ENCODE assay signal across 16 cellular contexts in the genomic region with DNA sequence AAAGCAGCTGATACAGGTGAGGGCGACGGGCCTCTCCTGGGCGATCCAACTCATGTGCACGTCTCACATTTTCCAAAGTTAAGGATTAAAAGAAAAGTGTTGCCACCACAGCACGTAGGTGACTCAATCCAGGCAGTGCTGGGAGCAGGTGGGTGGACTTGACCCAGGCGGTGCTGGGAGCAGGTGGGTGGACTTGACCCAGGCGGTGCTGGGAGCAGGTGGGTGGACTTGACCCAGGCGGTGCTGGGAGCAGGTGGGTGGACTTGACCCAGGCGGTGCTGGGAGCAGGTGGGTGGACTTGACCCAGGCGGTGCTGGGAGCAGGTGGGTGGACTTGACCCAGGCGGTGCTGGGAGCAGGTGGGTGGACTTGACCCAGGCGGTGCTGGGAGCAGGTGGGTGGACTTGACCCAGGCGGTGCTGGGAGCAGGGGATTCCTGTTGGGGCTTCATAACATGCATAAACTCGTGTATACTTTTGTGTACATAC. TPM values are rescaled to one million over a fixed set of nuclear protein-coding genes. Genes with fewer than 3 reads are reported as not detected.
DNase-seq lines count a peak whose midpoint lies in the region; TF ChIP-seq lines count a peak whose summit lies in the region.
"Not testable (repeated sequence)": the region's sequence is repeated elsewhere in the genome, so short reads cannot be mapped to it uniquely, and the experiment has no call there.
"Had no signal": no experiment of that assay in that cellular context is flagged by ENCODE, and none has a peak within 500 bp of the region (broad histone marks: within the 10 kb centered on the region; RNA-seq: fewer than 3 reads in every experiment).

No MANE protein-coding gene starts in this region.

- peaks cover 60% of the 10 kb centered on the region for H3K36me3 Mint-ChIP-seq in activated T-cell treated with anti-CD3 and anti-CD28 coated beads, Interleukin-2, amount 50 U/mL, for 24 hours (ENCODE audit: low read depth)
- not testable (repeated sequence) for H3K36me3 Mint-ChIP-seq in glutamatergic neuron (ENCODE audit: unreplicated experiment)

- not testable (repeated sequence) for H3K4me3 ChIP-seq in KMS-11 (IDR thresholded peaks at IDR 0.05; ENCODE audit: insufficient read depth, low read depth, low read length); liver (ENCODE audit: low read depth in 1 of 3, low read length in 3 of 3)

- H4K20me1 ChIP-seq in KMS-11 (ENCODE audit: insufficient read depth) = not testable (repeated sequence)

- not testable (repeated sequence) for DNase-seq in activated T-cell treated with anti-CD3 and anti-CD28 coated beads, Interleukin-2, amount 50 U/mL, for 24 hours; glutamatergic neuron
- DNase-seq in kidney tubule cell (ENCODE audit: low spot score) (peak; percentile 47), renal cortical epithelial cell (ENCODE audit: low read depth) (peak; percentile 60)

- H2AFZ ChIP-seq in KMS-11 (ENCODE audit: low read depth) = not testable (repeated sequence)

- H3K27me3 Mint-ChIP-seq in activated T-cell treated with anti-CD3 and anti-CD28 coated beads, Interleukin-2, amount 50 U/mL, for 24 hours; glutamatergic neuron (ENCODE audit: unreplicated experiment): not testable (repeated sequence)

- H3K27ac ChIP-seq in KMS-11 (peak overlapping the region; percentile 83; the same call in 1 of the 2 replicates), liver (ENCODE audit: low read depth in 1 of 2, low read length in 2 of 2) (peak overlapping the region; percentile 64 to 77)

- peaks cover 49% of the 10 kb centered on the region for H3K4me1 ChIP-seq in KMS-11 (ENCODE audit: low read depth, poor library complexity, severe bottlenecking)
- not testable (repeated sequence) for H3K4me1 ChIP-seq in liver (ENCODE audit: control insufficient read depth in 4 of 4, insufficient read depth in 4 of 4, low read length in 3 of 4)

- TF ChIP-seq RAD21 in liver (IDR thresholded peaks at IDR 0.05) = peak; percentile 23 to 30

- not testable (repeated sequence) for H3K4me3 Mint-ChIP-seq in activated T-cell treated with anti-CD3 and anti-CD28 coated beads, Interleukin-2, amount 50 U/mL, for 24 hours; glutamatergic neuron (ENCODE audit: unreplicated experiment)

- H3K79me2 ChIP-seq in KMS-11 (ENCODE audit: insufficient read depth, low read depth) = not testable (repeated sequence)

- H3K36me3 ChIP-seq in KMS-11 (ENCODE audit: insufficient read depth); liver (ENCODE audit: control insufficient read depth in 4 of 4, insufficient read depth in 3 of 4, low read depth in 1 of 4, low read length in 3 of 4): not testable (repeated sequence)

- not testable (repeated sequence) for H3K9me3 ChIP-seq in liver (ENCODE audit: control insufficient read depth in 4 of 4, low read length in 3 of 4)

- H3K4me2 ChIP-seq in KMS-11 = not testable (repeated sequence)

- TF ChIP-seq CTCF in KMS-11 (conservative IDR thresholded peaks at IDR 0.05; ENCODE audit: low read depth, low read length); glutamatergic neuron (IDR thresholded peaks at IDR 0.05; ENCODE audit: partially characterized antibody, unreplicated experiment); liver (IDR thresholded peaks at IDR 0.05; ENCODE audit: low read depth, low read length, missing input control): not testable (repeated sequence)

- H3K9me3 Mint-ChIP-seq in activated T-cell treated with anti-CD3 and anti-CD28 coated beads, Interleukin-2, amount 50 U/mL, for 24 hours; glutamatergic neuron (ENCODE audit: unreplicated experiment): not testable (repeated sequence)

- peak overlapping the region; percentile 64 for H3K27ac Mint-ChIP-seq in activated T-cell treated with anti-CD3 and anti-CD28 coated beads, Interleukin-2, amount 50 U/mL, for 24 hours
- peak overlapping the region; percentile 6 for H3K27ac Mint-ChIP-seq in glutamatergic neuron (ENCODE audit: unreplicated experiment)

- not testable (repeated sequence) for H3K27me3 ChIP-seq in KMS-11 (ENCODE audit: insufficient read depth, low read depth); liver (ENCODE audit: control insufficient read depth in 4 of 4, insufficient read depth in 4 of 4, low read length in 3 of 4)

- H3K4me1 Mint-ChIP-seq in activated T-cell treated with anti-CD3 and anti-CD28 coated beads, Interleukin-2, amount 50 U/mL, for 24 hours (ENCODE audit: low read depth); glutamatergic neuron (ENCODE audit: low read depth, unreplicated experiment): not testable (repeated sequence)

- 43% methylated on average over 10 of the region's 14 CpGs for WGBS in liver

- not testable (repeated sequence) for H3K9ac ChIP-seq in KMS-11; liver (ENCODE audit: low read depth in 1 of 2, low read length in 2 of 2)

TF ChIP-seq in liver, 16 proteins besides CTCF, POLR2A, EP300 and RAD21 (continues in another document):
- TF ChIP-seq, protein P1, sequence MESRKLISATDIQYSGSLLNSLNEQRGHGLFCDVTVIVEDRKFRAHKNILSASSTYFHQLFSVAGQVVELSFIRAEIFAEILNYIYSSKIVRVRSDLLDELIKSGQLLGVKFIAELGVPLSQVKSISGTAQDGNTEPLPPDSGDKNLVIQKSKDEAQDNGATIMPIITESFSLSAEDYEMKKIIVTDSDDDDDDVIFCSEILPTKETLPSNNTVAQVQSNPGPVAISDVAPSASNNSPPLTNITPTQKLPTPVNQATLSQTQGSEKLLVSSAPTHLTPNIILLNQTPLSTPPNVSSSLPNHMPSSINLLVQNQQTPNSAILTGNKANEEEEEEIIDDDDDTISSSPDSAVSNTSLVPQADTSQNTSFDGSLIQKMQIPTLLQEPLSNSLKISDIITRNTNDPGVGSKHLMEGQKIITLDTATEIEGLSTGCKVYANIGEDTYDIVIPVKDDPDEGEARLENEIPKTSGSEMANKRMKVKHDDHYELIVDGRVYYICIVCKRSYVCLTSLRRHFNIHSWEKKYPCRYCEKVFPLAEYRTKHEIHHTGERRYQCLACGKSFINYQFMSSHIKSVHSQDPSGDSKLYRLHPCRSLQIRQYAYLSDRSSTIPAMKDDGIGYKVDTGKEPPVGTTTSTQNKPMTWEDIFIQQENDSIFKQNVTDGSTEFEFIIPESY (IDR thresholded peaks at IDR 0.05) = peak; percentile 79
- peak; percentile 95 to 96 for TF ChIP-seq EGR1 (IDR thresholded peaks at IDR 0.05; ENCODE audit: low read depth in 2 of 2)
- peak; percentile 42 for TF ChIP-seq FOXA1 (IDR thresholded peaks at IDR 0.05)
- TF ChIP-seq RXRA (IDR thresholded peaks at IDR 0.05) = peak; percentile 80 to 95
- TF ChIP-seq, protein P2, sequence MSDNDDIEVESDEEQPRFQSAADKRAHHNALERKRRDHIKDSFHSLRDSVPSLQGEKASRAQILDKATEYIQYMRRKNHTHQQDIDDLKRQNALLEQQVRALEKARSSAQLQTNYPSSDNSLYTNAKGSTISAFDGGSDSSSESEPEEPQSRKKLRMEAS (IDR thresholded peaks at IDR 0.05) = peak; percentile 92
- TF ChIP-seq SP1 (IDR thresholded peaks at IDR 0.05) = peak; percentile 79
- peak; percentile 88 to 94 for TF ChIP-seq HNF4A (conservative IDR thresholded peaks at IDR 0.05)
- TF ChIP-seq YY1 (IDR thresholded peaks at IDR 0.05) = peak; percentile 39
- peak; percentile 56 for TF ChIP-seq NR2F2 (IDR thresholded peaks at IDR 0.05)
- peak in 1 of 2 donors; percentile 87 for TF ChIP-seq JUND (IDR thresholded peaks at IDR 0.05)
- peak in 1 of 2 donors; percentile 18 for TF ChIP-seq GABPA (IDR thresholded peaks at IDR 0.05 in 1 of 2, conservative IDR thresholded peaks at IDR 0.05 in 1 of 2)
- TF ChIP-seq, protein P3, sequence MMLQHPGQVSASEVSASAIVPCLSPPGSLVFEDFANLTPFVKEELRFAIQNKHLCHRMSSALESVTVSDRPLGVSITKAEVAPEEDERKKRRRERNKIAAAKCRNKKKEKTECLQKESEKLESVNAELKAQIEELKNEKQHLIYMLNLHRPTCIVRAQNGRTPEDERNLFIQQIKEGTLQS (IDR thresholded peaks at IDR 0.05) = peak; percentile 80

RNA-seq across cellular contexts. Expression of a gene that starts 10.6 kb away (rescaled TPM):
- 2.9 TPM for total RNA-seq in glutamatergic neuron (ENCODE audit: unreplicated experiment)
- total RNA-seq in liver = not detected
- polyA plus RNA-seq in liver = not detected
- 0.10 TPM in 1 of 2 replicates, not detected in the other for total RNA-seq in renal cortical epithelial cell
- total RNA-seq: A172, Daoy, G401, H4 had no signal
- polyA plus RNA-seq: BJ; CD4-positive, alpha-beta memory T cell had no signal

RNA-seq across cellular contexts. Expression of a gene that starts 20.7 kb away (rescaled TPM):
- not detected for total RNA-seq in glutamatergic neuron (ENCODE audit: unreplicated experiment)
- total RNA-seq in liver = not detected
- polyA plus RNA-seq in liver = not detected
- total RNA-seq in renal cortical epithelial cell = not detected in 2 replicates
- total RNA-seq: A172; A673; Calu3; CD4-positive, alpha-beta memory T cell; Daoy; G401; GM23338; H4 had no signal
- polyA plus RNA-seq: BJ; CD4-positive, alpha-beta memory T cell had no signal

RNA-seq across cellular contexts. Expression of a gene that starts 23.0 kb away (rescaled TPM):
- total RNA-seq in glutamatergic neuron (ENCODE audit: unreplicated experiment) (not detected), liver (10 to 100 TPM; 34.8 to 79.7 TPM), renal cortical epithelial cell (0.15 TPM in 1 of 2 replicates, not detected in the other)
- 10 to 100 TPM; 29.4 to 86.2 TPM for polyA plus RNA-seq in liver
- total RNA-seq: A172; A673; CD4-positive, alpha-beta memory T cell; Daoy; G401; GM23338; H4; H9 had no signal
- polyA plus RNA-seq: BJ; CD4-positive, alpha-beta memory T cell; GM23338 had no signal

RNA-seq across cellular contexts. Expression of a gene that starts 32.0 kb away (rescaled TPM):
- total RNA-seq in glutamatergic neuron (ENCODE audit: unreplicated experiment) (17.7 TPM), liver (10 to 100 TPM; 15.7 to 62.4 TPM), renal cortical epithelial cell (17.1 and 23.3 TPM in 2 replicates)
- polyA plus RNA-seq in liver = 10 to 100 TPM; 23.8 to 50.3 TPM

RNA-seq across cellular contexts. Expression of a gene that starts 47.3 kb away (rescaled TPM):
- total RNA-seq in glutamatergic neuron (ENCODE audit: unreplicated experiment) = 51.5 TPM
- 10 to 100 TPM in 1 of 2 donors, 1 to 10 TPM in 1; 9.6 to 11.4 TPM for total RNA-seq in liver
- 10 to 100 TPM in 1 of 2 donors, 1 to 10 TPM in 1; 7.0 to 10.5 TPM for polyA plus RNA-seq in liver
- total RNA-seq in renal cortical epithelial cell = 27.6 and 62.7 TPM in 2 replicates

Comparison
In these comparisons a context has a peak if more than half of its experiments do, and no peak if none do; other contexts are left out.
1. RNA of a gene that starts 23.0 kb away (total RNA-seq): 34.8 to 79.7 TPM in liver; 0.15 TPM in renal cortical epithelial cell and not detected in glutamatergic neuron (single experiment); every median in the first group is over 10 times any median in the second.